ENCODE assay signal across 21 cellular contexts in genomic region chr4:27917381-27917780, GRCh38.
"Had no signal": no experiment of that assay in that cellular context is flagged by ENCODE, and none has a peak within 500 bp of the region (broad histone marks: within the 10 kb centered on the region; RNA-seq: fewer than 3 reads in every experiment).

No MANE protein-coding gene starts in this region.

- H3K9me3 ChIP-seq: ascending aorta, esophagus squamous epithelium, prostate gland, thoracic aorta, upper lobe of left lung had no signal

- DNase-seq: activated CD4-positive, alpha-beta T cell treated with anti-CD3 and anti-CD28 coated beads, Interleukin-2, amount 10 ng/mL, durations not matched to agents 24 days and 14 days; activated CD8-positive, alpha-beta memory T cell treated with anti-CD3 and anti-CD28 coated beads for 24 hours; activated CD8-positive, alpha-beta memory T cell treated with anti-CD3 and anti-CD28 coated beads, Interleukin-2, amount 50 U/mL, for 48 hours; activated effector memory CD4-positive, alpha-beta T cell treated with anti-CD3 and anti-CD28 coated beads, Interleukin-2, amount 50 U/mL, for 16 hours; activated T-cell treated with anti-CD3 and anti-CD28 coated beads, Interleukin-2, amount 50 U/mL, for 72 hours; cerebellar nuclear complex; cortex of kidney; effector CD8-positive, alpha-beta T cell; esophagus squamous epithelium; nephron progenitor cell; stimulated activated CD4-positive, alpha-beta T cell treated with anti-CD3 and anti-CD28 coated beads, Interleukin-4, amount 100 ng/mL, for 1 hour; stimulated activated naive CD8-positive, alpha-beta T cell treated with anti-CD3 and anti-CD28 coated beads, Interleukin-15, amount 100 ng/mL, for 72 hours; T-cell; T1000; upper lobe of left lung had no signal

- H3K4me1 ChIP-seq: ascending aorta, esophagus squamous epithelium, prostate gland, upper lobe of left lung had no signal

- H3K27ac ChIP-seq: ascending aorta, esophagus squamous epithelium, prostate gland, thoracic aorta, upper lobe of left lung had no signal

- H3K4me3 ChIP-seq: ascending aorta, esophagus squamous epithelium, lung, prostate gland, smooth muscle cell, thoracic aorta, upper lobe of left lung had no signal

- H3K36me3 ChIP-seq: ascending aorta, esophagus squamous epithelium, prostate gland, thoracic aorta, upper lobe of left lung had no signal

- FAIRE-seq: endothelial cell of umbilical vein had no signal
